In the genomic region with DNA sequence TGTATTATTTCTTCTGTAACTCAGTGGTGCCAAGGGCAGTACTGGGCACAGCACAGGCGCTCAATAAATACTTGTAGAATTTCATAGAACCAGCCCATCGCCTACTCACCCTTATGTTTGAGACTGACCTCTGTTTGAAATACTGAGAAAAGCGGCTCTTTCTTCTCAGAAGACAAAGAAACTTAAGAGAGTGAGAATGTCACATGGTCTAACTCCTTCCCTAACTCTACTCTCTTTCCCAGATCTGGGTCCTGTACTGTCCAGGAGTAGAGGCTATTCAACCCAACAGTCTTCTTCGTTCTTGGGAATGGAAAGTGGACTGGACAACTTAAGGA, we compare ENCODE assay signal across 21 cellular contexts. TPM values are rescaled to one million over a fixed set of nuclear protein-coding genes. Genes with fewer than 3 reads are reported as not detected.
DNase-seq lines count a peak whose midpoint lies in the region; ATAC-seq, FAIRE-seq and TF ChIP-seq lines count a peak whose summit lies in the region.
"Had no signal": no experiment of that assay in that cellular context is flagged by ENCODE, and none has a peak within 500 bp of the region (broad histone marks: within the 10 kb centered on the region; RNA-seq: fewer than 3 reads in every experiment).

No MANE protein-coding gene starts in this region.

- no peaks in the 10 kb centered on the region for H3K79me2 ChIP-seq in K562 (ENCODE audit: control insufficient read depth, insufficient read depth, low read length)

- H3K36me3 ChIP-seq in K562 (ENCODE audit: control insufficient read depth, insufficient read depth, low read length) = no peaks in the 10 kb centered on the region
- H3K36me3 ChIP-seq in small intestine (ENCODE audit: control insufficient read depth in 2 of 2, insufficient read depth in 2 of 2, low read length in 2 of 2) = peaks cover 3 to 4% of the 10 kb centered on the region in 2 donors
- H3K36me3 ChIP-seq: MG63 had no signal

- H3K27ac ChIP-seq in K562 (ENCODE audit: extremely low read depth, low read depth, low read length) = no peak overlapping the region
- peak overlapping the region; percentile 90 for H3K27ac ChIP-seq in layer of hippocampus (ENCODE audit: low read depth, low read length)
- H3K27ac ChIP-seq in small intestine (ENCODE audit: low read depth in 1 of 2, low read length in 1 of 2) = peak overlapping the region; percentile 38 to 59
- H3K27ac ChIP-seq: C4-2B had no signal

- POLR2A ChIA-PET in K562 (lab: Yijun Ruan, JAX) = interaction anchor here (1.0 kb wide), 1 partner anchor 16 kb away, joined by 3 read pairs; no protein-coding TSS in a partner anchor

- no peak overlapping the region for H2AFZ ChIP-seq in K562 (ENCODE audit: low read depth, low read length)

- no peak overlapping the region for H3K4me3 ChIP-seq in K562
- H3K4me3 ChIP-seq in small intestine (ENCODE audit: low read depth in 1 of 2, low read length in 2 of 2) = no peak overlapping the region
- H3K4me3 ChIP-seq: MG63 had no signal

- H3K27me3 ChIP-seq in K562 (ENCODE audit: control insufficient read depth in 2 of 2, insufficient read depth in 2 of 2, low read length in 2 of 2) = no peaks in the 10 kb centered on the region
- no peaks in the 10 kb centered on the region for H3K27me3 ChIP-seq in layer of hippocampus (ENCODE audit: control insufficient read depth, insufficient read depth, low read length)
- H3K27me3 ChIP-seq in small intestine (ENCODE audit: control insufficient read depth in 2 of 2, insufficient read depth in 2 of 2, low read length in 2 of 2) = no peaks in the 10 kb centered on the region
- H3K27me3 ChIP-seq: MG63 had no signal

- TF ChIP-seq RAD21 in K562 (CRISPR knock-in tag; conservative IDR thresholded peaks at IDR 0.05 in 1 of 2, IDR thresholded peaks at IDR 0.05 in 1 of 2) = no peak

- peaks cover 4% of the 10 kb centered on the region; the same call in 1 of the 2 replicates for H4K20me1 ChIP-seq in K562 (replicated peaks; ENCODE audit: control insufficient read depth, insufficient read depth, low read length)

- no peak for ATAC-seq in K562

- BruUV-seq in K562 (replicated peaks; lab: Mats Ljungman, UMichigan) = no TSS peak

- H3K4me1 ChIP-seq in K562 (replicated peaks in 1 of 2; ENCODE audit: control insufficient read depth in 2 of 2, insufficient read depth in 2 of 2, low read length in 2 of 2) = peaks cover 3 to 37% of the 10 kb centered on the region in 2 experiments; a peak in 4 of 5 replicates
- H3K4me1 ChIP-seq in small intestine (ENCODE audit: control insufficient read depth in 2 of 2, insufficient read depth in 1 of 2, low read depth in 1 of 2, low read length in 1 of 2) = peaks cover 13 to 26% of the 10 kb centered on the region in 2 donors

- FAIRE-seq in K562 (lab: Jason Lieb, UNC) (peak; percentile 6), small intestine (lab: Jason Lieb, UNC) (no peak)
- FAIRE-seq: H54, RCC 7860 had no signal

- TF ChIP-seq POLR2A in K562 (conservative IDR thresholded peaks at IDR 0.05) = no peak

- no peak overlapping the region for H3K4me2 ChIP-seq in K562 (ENCODE audit: insufficient read depth, low read length)
- H3K4me2 ChIP-seq: SK-N-SH had no signal

- in situ Hi-C loops in K562 (cut with MboI) = no loop called here

- no peak for TF ChIP-seq EP300 in K562 (IDR thresholded peaks at IDR 0.05; ENCODE audit: low read length)

- no peaks in the 10 kb centered on the region for H3K9me1 ChIP-seq in K562 (ENCODE audit: control insufficient read depth, insufficient read depth, low read length)

- H3K9me3 ChIP-seq in K562 (replicated peaks; ENCODE audit: control insufficient read depth, insufficient read depth, low read depth, low read length) = no peaks in the 10 kb centered on the region
- no peaks in the 10 kb centered on the region for H3K9me3 ChIP-seq in small intestine (ENCODE audit: control insufficient read depth, low read depth)
- H3K9me3 ChIP-seq: MG63, SK-N-SH had no signal

- TF ChIP-seq CTCF in K562 (IDR thresholded peaks at IDR 0.05 in 2 of 3, conservative IDR thresholded peaks at IDR 0.05 in 1 of 3; ENCODE audit: insufficient read depth in 2 of 3, low read depth in 1 of 3, low read length in 3 of 3) = no peak

- no peak overlapping the region for H3K9ac ChIP-seq in K562 (ENCODE audit: insufficient read depth in 1 of 2, low read depth in 2 of 2, low read length in 2 of 2)
- H3K9ac ChIP-seq: SK-N-SH had no signal

- peak; percentile 94 for DNase-seq in COLO829 (ENCODE audit: low spot score)
- no peak for DNase-seq in K562 (ENCODE audit: extremely low read depth in 1 of 4, low spot score in 3 of 4)
- no peak for DNase-seq in small intestine
- no peak for DNase-seq in C1 segment of cervical spinal cord (lab: John Stamatoyannopoulos, UW)
- DNase-seq in NCI-H2081 (lab: John Stamatoyannopoulos, UW) = no peak
- no peak for DNase-seq in HK-2 (ENCODE audit: unreplicated experiment)
- no peak for DNase-seq in NCI-H82 (lab: John Stamatoyannopoulos, UW)
- DNase-seq: DMS79; MG63; NCI-H1092 treated with DMSO at 0.1 percent for 48 hours; NCI-H146; NCI-H2029 treated with DMSO at 0.1 percent for 48 hours; NCI-H446 treated with DMSO at 0.1 percent for 48 hours; NK-92 treated with Interleukin-12 subunit alpha and Interleukin-12 subunit beta, amount 100 ng/mL, for 24 hours; Right ventricle myocardium superior; SK-N-SH had no signal

- intact Hi-C loops in K562 (cut with micrococcal nuclease) = no loop called here

- CTCF ChIA-PET in K562 (lab: Yijun Ruan, JAX; ENCODE audit: low intra/inter-chr PET ratio) = interaction anchor here (0.7 kb wide), 1 partner anchor 126 kb away, joined by 3 read pairs; no protein-coding TSS in a partner anchor

- 48% methylated on average over 4 of the region's 4 CpGs for WGBS in K562 (ENCODE audit: insufficient coverage, low coverage, missing lambda C conversion rate)
- 33 to 74% (median 44%) methylated on average over 4 of the region's 4 CpGs for WGBS in small intestine, 3 donors

RNA-seq across cellular contexts. Expression of a gene that starts 4.2 kb away (rescaled TPM):
- total RNA-seq in K562 (2011; cell fraction: chromatin; rRNA removed; ENCODE audit: low replicate concordance) = 8.1 and 30.2 TPM in 2 replicates
- total RNA-seq in K562 (2011; cell fraction: nucleolus; rRNA removed) = 35.5 and 43.4 TPM in 2 replicates
- 16.0 and 20.1 TPM in 2 replicates for total RNA-seq in K562 (2011; cell fraction: nucleoplasm; rRNA removed)
- 7.3 and 8.6 TPM in 2 replicates for total RNA-seq in K562 (2014; rRNA removed)
- total RNA-seq in K562 (2014; rRNA removed; fragmentation: Illumina TruSeq; extraction: Trizol) = 0.93 and 1.4 TPM in 2 replicates
- 3.2 and 3.9 TPM in 2 replicates for total RNA-seq in K562 (2015; rRNA removed; fragmentation: Illumina TruSeq; extraction: Trizol)
- total RNA-seq in K562 (2021) = 11.7 and 12.5 TPM in 2 replicates
- 3.9 and 10.0 TPM in 2 replicates for polyA plus RNA-seq in K562 (2011; rRNA removed)
- 8.4 and 14.8 TPM in 2 replicates for polyA plus RNA-seq in K562 (2011; cell fraction: cytosol; rRNA removed)
- polyA plus RNA-seq in K562 (2011; cell fraction: nucleus; rRNA removed) = 22.5 and 32.3 TPM in 2 replicates
- 10.3 and 16.7 TPM in 2 replicates for polyA plus RNA-seq in K562 (2012)
- 3.1 and 5.9 TPM in 2 replicates for polyA plus RNA-seq in K562 (2014; fragmentation: Illumina TruSeq; extraction: Trizol)
- polyA plus RNA-seq in K562 (2014; fragmentation: Nextera tagmentation; extraction: Ambion mirVana) = under 1 TPM; 0.32 to 0.35 TPM
- polyA plus RNA-seq in K562 (2014; rRNA removed) = 7.1 and 7.6 TPM in 2 replicates
- 1.6 and 3.2 TPM in 2 replicates for polyA minus RNA-seq in K562 (2011; rRNA and poly(A)+ RNA removed)
- 4.3 and 9.0 TPM in 2 replicates for polyA minus RNA-seq in K562 (2011; cell fraction: cytosol; rRNA and poly(A)+ RNA removed)
- 5.4 and 6.7 TPM in 2 replicates for polyA minus RNA-seq in K562 (2011; cell fraction: nucleus; rRNA and poly(A)+ RNA removed)
- 10 to 100 TPM; 11.0 to 29.5 (median 13.5) TPM for polyA plus RNA-seq in small intestine

RNA-seq across cellular contexts. Expression of a gene that starts 12.9 kb away (rescaled TPM):
- not detected in 2 replicates for total RNA-seq in K562 (2011; cell fraction: chromatin; rRNA removed; ENCODE audit: low replicate concordance)
- total RNA-seq in K562 (2011; cell fraction: nucleolus; rRNA removed) = not detected in 2 replicates
- total RNA-seq in K562 (2011; cell fraction: nucleoplasm; rRNA removed) = not detected in 2 replicates
- total RNA-seq in K562 (2014; rRNA removed) (not detected in 2 replicates), K562 (2014; rRNA removed; fragmentation: Illumina TruSeq; extraction: Trizol) (not detected in 2 replicates), K562 (2015; rRNA removed; fragmentation: Illumina TruSeq; extraction: Trizol) (not detected in 2 replicates), K562 (2021) (not detected in 2 replicates)
- polyA plus RNA-seq in K562 (2011; rRNA removed) (not detected in 2 replicates), K562 (2014; fragmentation: Illumina TruSeq; extraction: Trizol) (not detected in 2 replicates), K562 (2014; fragmentation: Nextera tagmentation; extraction: Ambion mirVana) (not detected), K562 (2014; rRNA removed) (not detected in 2 replicates), small intestine (under 1 TPM in 1 of 3 donors, not detected in 2; 0.19 TPM)
- polyA plus RNA-seq in K562 (2011; cell fraction: cytosol; rRNA removed) = not detected in 2 replicates
- not detected in 2 replicates for polyA plus RNA-seq in K562 (2011; cell fraction: nucleus; rRNA removed)
- not detected in 2 replicates for polyA plus RNA-seq in K562 (2012)
- polyA minus RNA-seq in K562 (2011; rRNA and poly(A)+ RNA removed) = not detected in 2 replicates
- polyA minus RNA-seq in K562 (2011; cell fraction: cytosol; rRNA and poly(A)+ RNA removed) = not detected in 2 replicates
- not detected in 2 replicates for polyA minus RNA-seq in K562 (2011; cell fraction: nucleus; rRNA and poly(A)+ RNA removed)
- total RNA-seq: A673, Right ventricle myocardium superior had no signal

RNA-seq across cellular contexts. Expression of a gene that starts 21.3 kb away (rescaled TPM):
- total RNA-seq in K562 (2011; cell fraction: chromatin; rRNA removed; ENCODE audit: low replicate concordance) = 0.21 and 1.2 TPM in 2 replicates
- total RNA-seq in K562 (2011; cell fraction: nucleolus; rRNA removed) = 0.50 TPM in 1 of 2 replicates, not detected in the other
- 0.44 and 0.76 TPM in 2 replicates for total RNA-seq in K562 (2011; cell fraction: nucleoplasm; rRNA removed)
- not detected in 2 replicates for total RNA-seq in K562 (2014; rRNA removed)
- total RNA-seq in K562 (2014; rRNA removed; fragmentation: Illumina TruSeq; extraction: Trizol) = not detected in 2 replicates
- not detected in 2 replicates for total RNA-seq in K562 (2015; rRNA removed; fragmentation: Illumina TruSeq; extraction: Trizol)
- 0.04 and 0.09 TPM in 2 replicates for total RNA-seq in K562 (2021)
- polyA plus RNA-seq in K562 (2011; rRNA removed) = 0.11 and 0.14 TPM in 2 replicates
- polyA plus RNA-seq in K562 (2011; cell fraction: cytosol; rRNA removed) = 0.06 and 0.44 TPM in 2 replicates
- polyA plus RNA-seq in K562 (2011; cell fraction: nucleus; rRNA removed) = 0.43 and 0.55 TPM in 2 replicates
- polyA plus RNA-seq in K562 (2012) = 0.18 and 0.23 TPM in 2 replicates
- polyA plus RNA-seq in K562 (2014; fragmentation: Illumina TruSeq; extraction: Trizol) = 0.04 TPM in 1 of 2 replicates, not detected in the other
- polyA plus RNA-seq in K562 (2014; fragmentation: Nextera tagmentation; extraction: Ambion mirVana) = not detected
- not detected in 2 replicates for polyA plus RNA-seq in K562 (2014; rRNA removed)
- polyA minus RNA-seq in K562 (2011; rRNA and poly(A)+ RNA removed) = 0.06 and 0.07 TPM in 2 replicates
- polyA minus RNA-seq in K562 (2011; cell fraction: cytosol; rRNA and poly(A)+ RNA removed) = not detected in 2 replicates
- 0.13 and 0.22 TPM in 2 replicates for polyA minus RNA-seq in K562 (2011; cell fraction: nucleus; rRNA and poly(A)+ RNA removed)
- polyA plus RNA-seq in small intestine = 1 to 10 TPM in 1 of 3 donors, under 1 TPM in 2; 0.22 to 5.3 (median 0.54) TPM
- total RNA-seq: A673 had no signal

RNA-seq across cellular contexts. Expression of a gene that starts 24.3 kb away (rescaled TPM):
- not detected in 2 replicates for total RNA-seq in K562 (2011; cell fraction: chromatin; rRNA removed; ENCODE audit: low replicate concordance)
- not detected in 2 replicates for total RNA-seq in K562 (2011; cell fraction: nucleolus; rRNA removed)
- not detected in 2 replicates for total RNA-seq in K562 (2011; cell fraction: nucleoplasm; rRNA removed)
- total RNA-seq in K562 (2014; rRNA removed) (not detected in 2 replicates), K562 (2014; rRNA removed; fragmentation: Illumina TruSeq; extraction: Trizol) (not detected in 2 replicates), K562 (2015; rRNA removed; fragmentation: Illumina TruSeq; extraction: Trizol) (not detected in 2 replicates), K562 (2021) (not detected in 2 replicates)
- polyA plus RNA-seq in K562 (2011; rRNA removed) (not detected in 2 replicates), K562 (2014; fragmentation: Illumina TruSeq; extraction: Trizol) (not detected in 2 replicates), K562 (2014; fragmentation: Nextera tagmentation; extraction: Ambion mirVana) (under 1 TPM; 0.06 to 0.11 TPM), K562 (2014; rRNA removed) (not detected in 2 replicates), small intestine (under 1 TPM in 1 of 3 donors, not detected in 2; 0.25 TPM)
- polyA plus RNA-seq in K562 (2011; cell fraction: cytosol; rRNA removed) = not detected in 2 replicates
- polyA plus RNA-seq in K562 (2011; cell fraction: nucleus; rRNA removed) = 0.10 TPM in 1 of 2 replicates, not detected in the other
- 0.07 and 0.11 TPM in 2 replicates for polyA plus RNA-seq in K562 (2012)
- polyA minus RNA-seq in K562 (2011; rRNA and poly(A)+ RNA removed) = not detected in 2 replicates
- not detected in 2 replicates for polyA minus RNA-seq in K562 (2011; cell fraction: cytosol; rRNA and poly(A)+ RNA removed)
- not detected in 2 replicates for polyA minus RNA-seq in K562 (2011; cell fraction: nucleus; rRNA and poly(A)+ RNA removed)
- total RNA-seq: A673 had no signal
- polyA plus RNA-seq: SK-N-SH had no signal

RNA-seq across cellular contexts. Expression of a gene that starts 57.1 kb away (rescaled TPM):
- total RNA-seq in K562 (2011; cell fraction: chromatin; rRNA removed; ENCODE audit: low replicate concordance) = not detected in 2 replicates
- total RNA-seq in K562 (2011; cell fraction: nucleolus; rRNA removed) = not detected in 2 replicates
- not detected in 2 replicates for total RNA-seq in K562 (2011; cell fraction: nucleoplasm; rRNA removed)
- total RNA-seq in K562 (2014; rRNA removed) = not detected in 2 replicates
- not detected in 2 replicates for total RNA-seq in K562 (2014; rRNA removed; fragmentation: Illumina TruSeq; extraction: Trizol)
- total RNA-seq in K562 (2015; rRNA removed; fragmentation: Illumina TruSeq; extraction: Trizol) = not detected in 2 replicates
- total RNA-seq in K562 (2021) = not detected in 2 replicates
- not detected in 2 replicates for polyA plus RNA-seq in K562 (2011; rRNA removed)
- not detected in 2 replicates for polyA plus RNA-seq in K562 (2011; cell fraction: cytosol; rRNA removed)
- not detected in 2 replicates for polyA plus RNA-seq in K562 (2011; cell fraction: nucleus; rRNA removed)
- 0.07 TPM in 1 of 2 replicates, not detected in the other for polyA plus RNA-seq in K562 (2012)
- polyA plus RNA-seq in K562 (2014; fragmentation: Illumina TruSeq; extraction: Trizol) = not detected in 2 replicates
- polyA plus RNA-seq in K562 (2014; fragmentation: Nextera tagmentation; extraction: Ambion mirVana) = under 1 TPM in 1 of 2 experiments, not detected in 1; 0.07 TPM
- polyA plus RNA-seq in K562 (2014; rRNA removed) = not detected in 2 replicates
- polyA minus RNA-seq in K562 (2011; rRNA and poly(A)+ RNA removed) = not detected in 2 replicates
- polyA minus RNA-seq in K562 (2011; cell fraction: cytosol; rRNA and poly(A)+ RNA removed) = not detected in 2 replicates
- not detected in 2 replicates for polyA minus RNA-seq in K562 (2011; cell fraction: nucleus; rRNA and poly(A)+ RNA removed)
- polyA plus RNA-seq in small intestine = under 1 TPM in 1 of 3 donors, not detected in 2; 0.12 TPM
- total RNA-seq: A673 had no signal
- polyA plus RNA-seq: SK-N-SH had no signal
